In genomic region chr3:73479325-73479724, GRCh38 we compare ENCODE assay signal across 21 cellular contexts.
A peak's percentile ranks its signal among the peaks of the same experiment; 100 is the strongest.
DNase-seq lines count a peak whose midpoint lies in the region; ATAC-seq, FAIRE-seq and TF ChIP-seq lines count a peak whose summit lies in the region.
"Had no signal": no experiment of that assay in that cellular context is flagged by ENCODE, and none has a peak within 500 bp of the region (broad histone marks: within the 10 kb centered on the region; RNA-seq: fewer than 3 reads in every experiment).

No MANE protein-coding gene starts in this region.

- H3K4me1 ChIP-seq in SJCRH30, result peaks cover 5% of the 10 kb centered on the region
- peaks cover 0 to 17% (median 10%) of the 10 kb centered on the region in 5 donors for H3K4me1 ChIP-seq in subcutaneous abdominal adipose tissue (ENCODE audit: control insufficient read depth in 5 of 5, insufficient read depth in 5 of 5, low read length in 5 of 5)
- H3K4me1 ChIP-seq in kidney (ENCODE audit: control insufficient read depth in 1 of 2, insufficient read depth in 1 of 2, low read depth in 1 of 2, low read length in 2 of 2), result peaks cover 4 to 11% of the 10 kb centered on the region in 2 donors
- H3K4me1 ChIP-seq: A549 had no signal

- peak; percentile 5 for DNase-seq in NCI-H146 (lab: John Stamatoyannopoulos, UW)
- no peak for DNase-seq in NCI-H146 treated with DMSO at 0.1 percent for 48 hours (lab: John Stamatoyannopoulos, UW; ENCODE audit: unreplicated experiment)
- DNase-seq in SJCRH30, result peak; percentile 47 to 76
- peak; percentile 40 for DNase-seq in myocyte (ENCODE audit: low read depth)
- no peak for DNase-seq in kidney
- no peak for DNase-seq in T1000 (lab: John Stamatoyannopoulos, UW)
- DNase-seq: AML-193; CD4-positive, alpha-beta T cell; DMS153; DMS79; GDM1; GOT3; H9 had no signal

- intact Hi-C loops in kidney (cut with DNase I), result no loop called here

- no peaks in the 10 kb centered on the region for H3K36me3 ChIP-seq in SJCRH30
- no peaks in the 10 kb centered on the region for H3K36me3 ChIP-seq in subcutaneous abdominal adipose tissue (ENCODE audit: control insufficient read depth in 5 of 5, insufficient read depth in 5 of 5, low read length in 5 of 5)
- H3K36me3 ChIP-seq in kidney (ENCODE audit: control insufficient read depth in 1 of 2, insufficient read depth in 2 of 2, low read length in 2 of 2), result no peaks in the 10 kb centered on the region

- no peaks in the 10 kb centered on the region for H3K27me3 ChIP-seq in SJCRH30
- no peaks in the 10 kb centered on the region for H3K27me3 ChIP-seq in subcutaneous abdominal adipose tissue (ENCODE audit: control insufficient read depth in 5 of 5, insufficient read depth in 4 of 5, low read length in 5 of 5)

- no peak overlapping the region for H3K27ac ChIP-seq in SJCRH30
- H3K27ac ChIP-seq in subcutaneous abdominal adipose tissue (ENCODE audit: low read depth, low read length), result peak overlapping the region; percentile 7
- no peak overlapping the region for H3K27ac ChIP-seq in kidney (ENCODE audit: low read depth in 2 of 2, low read length in 2 of 2)
- H3K27ac ChIP-seq: 22Rv1, A549, C4-2B, HL-60 had no signal

- no peak for FAIRE-seq in kidney (lab: Jason Lieb, UNC)
- FAIRE-seq: A549, GM12892, GM18507 had no signal

- TF ChIP-seq CTCF in kidney (IDR thresholded peaks at IDR 0.05; ENCODE audit: borderline replicate concordance, extremely low read depth, insufficient read depth), result no peak

- H3K9me3 ChIP-seq in SJCRH30 (replicated peaks) (no peaks in the 10 kb centered on the region), subcutaneous abdominal adipose tissue (ENCODE audit: control insufficient read depth in 5 of 5, low read length in 5 of 5) (no peaks in the 10 kb centered on the region), kidney (ENCODE audit: control insufficient read depth in 1 of 2, low read length in 2 of 2) (no peaks in the 10 kb centered on the region)

- H3K9ac ChIP-seq in subcutaneous abdominal adipose tissue (ENCODE audit: low read length in 5 of 5) (no peak overlapping the region), kidney (ENCODE audit: low read length in 2 of 2) (no peak overlapping the region)

- no peak for ATAC-seq in GM19023 (IDR thresholded peaks at IDR 0.05; ENCODE audit: unreplicated experiment)
- ATAC-seq: A549 had no signal

- H3K4me3 ChIP-seq in SJCRH30 (no peak overlapping the region), subcutaneous abdominal adipose tissue (ENCODE audit: low read depth in 1 of 5, low read length in 5 of 5) (no peak overlapping the region), kidney (ENCODE audit: low read length in 2 of 2) (no peak overlapping the region)
- H3K4me3 ChIP-seq: A549 had no signal

Comparison
In these comparisons a context has a peak if more than half of its experiments do, and no peak if none do; other contexts are left out.
1. DNase-seq: peak in NCI-H146 (single experiment), SJCRH30 (2 of 2) and myocyte (single experiment); none in NCI-H146 treated with DMSO at 0.1 percent for 48 hours (single experiment), kidney (single experiment) and T1000 (single experiment).